In the genomic region with DNA sequence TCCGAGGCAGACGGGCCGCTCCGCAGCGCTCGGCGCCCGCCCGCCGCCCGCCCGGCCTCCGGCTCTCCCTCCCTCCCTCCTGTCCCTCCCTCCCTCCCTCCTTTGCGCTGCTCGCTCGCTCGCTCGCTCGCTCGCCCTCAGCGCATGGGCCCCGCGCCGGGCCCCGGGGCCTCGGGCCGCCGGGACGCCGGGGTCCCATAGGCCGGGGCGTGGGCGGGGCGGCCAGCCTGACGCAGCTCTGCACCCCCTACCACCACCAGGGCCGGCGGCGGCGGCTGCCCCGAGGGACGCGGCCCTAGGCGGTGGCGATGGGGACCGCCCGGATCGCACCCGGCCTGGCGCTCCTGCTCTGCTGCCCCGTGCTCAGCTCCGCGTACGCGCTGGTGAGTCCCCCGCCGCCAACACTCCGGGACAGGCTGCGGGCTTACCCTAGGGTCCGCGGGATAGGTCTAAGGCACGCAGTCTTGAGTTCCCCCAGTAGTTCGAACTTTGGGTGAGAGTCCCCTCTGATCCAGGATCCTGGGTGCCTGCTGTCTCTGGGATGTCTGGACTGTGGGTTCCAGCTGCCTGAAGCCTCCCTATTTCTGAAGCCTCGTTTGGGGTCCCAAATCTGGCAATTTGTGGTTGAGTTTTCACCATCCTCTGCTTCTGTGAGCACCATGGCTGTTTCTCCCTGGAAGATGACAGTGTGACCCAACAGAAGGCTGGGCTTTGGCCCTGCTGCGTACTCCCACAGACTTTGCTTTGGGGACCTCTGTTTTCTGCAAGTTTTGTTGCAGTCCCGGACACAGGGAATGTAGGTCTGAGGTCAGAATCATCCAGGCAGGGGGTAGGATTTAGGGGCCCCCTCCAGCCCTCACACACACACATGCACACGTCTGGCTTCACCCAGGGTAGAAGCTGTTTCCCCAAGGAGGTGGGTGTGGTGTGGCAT, we compare ENCODE assay signal across 9 cellular contexts. TPM values are rescaled to one million over a fixed set of nuclear protein-coding genes. Genes with fewer than 3 reads are reported as not detected.
A peak's percentile ranks its signal among the peaks of the same experiment; 100 is the strongest.
DNase-seq lines count a peak whose midpoint lies in the region; ATAC-seq and FAIRE-seq lines count a peak whose summit lies in the region.
"Had no signal": no experiment of that assay in that cellular context is flagged by ENCODE, and none has a peak within 500 bp of the region (broad histone marks: within the 10 kb centered on the region; RNA-seq: fewer than 3 reads in every experiment).

No MANE protein-coding gene starts in this region.

- ATAC-seq in activated naive CD8-positive, alpha-beta T cell treated with anti-CD3 and anti-CD28 coated beads, Interleukin-2, amount 10 ng/mL, durations not matched to agents 7 days and 5 days (ENCODE audit: low read depth) = no peak

- H3K27ac ChIP-seq in thymus (ENCODE audit: low read depth) = no peak overlapping the region

- peak overlapping the region; percentile 44 for H3K4me3 ChIP-seq in thymus (ENCODE audit: low read length)

- peaks cover 3% of the 10 kb centered on the region for H3K4me1 Mint-ChIP-seq in activated CD4-positive, alpha-beta T cell treated with anti-CD3 and anti-CD28 coated beads, Interleukin-2, amount 10 ng/mL, durations not matched to agents 7 days and 5 days
- no peaks in the 10 kb centered on the region for H3K4me1 Mint-ChIP-seq in activated naive CD8-positive, alpha-beta T cell treated with anti-CD3 and anti-CD28 coated beads, Interleukin-2, amount 10 ng/mL, durations not matched to agents 7 days and 5 days

- peaks cover 51% of the 10 kb centered on the region for H3K27me3 ChIP-seq in thymus (ENCODE audit: control insufficient read depth, insufficient read depth)

- H3K4me3 Mint-ChIP-seq in activated CD4-positive, alpha-beta T cell treated with anti-CD3 and anti-CD28 coated beads, Interleukin-2, amount 10 ng/mL, durations not matched to agents 7 days and 5 days = no peak overlapping the region
- peak overlapping the region; percentile 35 for H3K4me3 Mint-ChIP-seq in activated naive CD8-positive, alpha-beta T cell treated with anti-CD3 and anti-CD28 coated beads, Interleukin-2, amount 10 ng/mL, durations not matched to agents 7 days and 5 days

- H3K9me3 ChIP-seq in thymus (ENCODE audit: control insufficient read depth) = no peaks in the 10 kb centered on the region

- H3K27me3 Mint-ChIP-seq in activated CD4-positive, alpha-beta T cell treated with anti-CD3 and anti-CD28 coated beads, Interleukin-2, amount 10 ng/mL, durations not matched to agents 7 days and 5 days = peaks cover 59% of the 10 kb centered on the region
- H3K27me3 Mint-ChIP-seq in activated naive CD8-positive, alpha-beta T cell treated with anti-CD3 and anti-CD28 coated beads, Interleukin-2, amount 10 ng/mL, durations not matched to agents 7 days and 5 days = peaks cover 59% of the 10 kb centered on the region

- peak; percentile 13 for DNase-seq in activated CD4-positive, alpha-beta T cell treated with anti-CD3 and anti-CD28 coated beads, Interleukin-2, amount 50 U/mL, for 1 hour
- no peak for DNase-seq in activated CD4-positive, alpha-beta T cell treated with anti-CD3 and anti-CD28 coated beads, Interleukin-2, amount 10 ng/mL, durations not matched to agents 7 days and 5 days
- no peak for DNase-seq in activated naive CD8-positive, alpha-beta T cell treated with anti-CD3 and anti-CD28 coated beads, Interleukin-2, amount 10 ng/mL, durations not matched to agents 7 days and 5 days
- DNase-seq in iris pigment epithelial cell (ENCODE audit: low read depth) (peak; percentile 36), ureter (ENCODE audit: low spot score) (no peak), anterior cingulate cortex (lab: John Stamatoyannopoulos, UW) (no peak), GM19239 (ENCODE audit: insufficient read length, low spot score) (no peak)

- H3K4me1 ChIP-seq in thymus (ENCODE audit: control insufficient read depth, insufficient read depth, low read length) = peaks cover 5% of the 10 kb centered on the region

- no peak overlapping the region for H3K27ac Mint-ChIP-seq in activated CD4-positive, alpha-beta T cell treated with anti-CD3 and anti-CD28 coated beads, Interleukin-2, amount 10 ng/mL, durations not matched to agents 7 days and 5 days
- H3K27ac Mint-ChIP-seq in activated naive CD8-positive, alpha-beta T cell treated with anti-CD3 and anti-CD28 coated beads, Interleukin-2, amount 10 ng/mL, durations not matched to agents 7 days and 5 days = no peak overlapping the region
- H3K27ac Mint-ChIP-seq: T-helper 1 cell treated with Interleukin-12 subunit alpha and Interleukin-12 subunit beta and Interleukin-4 antibody, amounts not matched to agents 30 μg/mL and 1 μg/mL, for 36 hours had no signal

- 12% methylated on average over 62 of the region's 66 CpGs for WGBS in thymus

- CTCF ChIA-PET in activated CD4-positive, alpha-beta T cell treated with anti-CD3 and anti-CD28 coated beads, Interleukin-2, amount 10 ng/mL, durations not matched to agents 7 days and 5 days (lab: Charles Lee) = interaction anchor here (1.2 kb wide), 1 partner anchor 10 kb away, joined by 3 read pairs; no protein-coding TSS in a partner anchor

- FAIRE-seq in GM19239 (lab: Jason Lieb, UNC) = no peak

- no peaks in the 10 kb centered on the region for H3K36me3 ChIP-seq in thymus (ENCODE audit: control insufficient read depth, insufficient read depth)

- POLR2A ChIA-PET in activated CD4-positive, alpha-beta T cell treated with anti-CD3 and anti-CD28 coated beads, Interleukin-2, amount 10 ng/mL, durations not matched to agents 7 days and 5 days (lab: Charles Lee) = no interaction called here
- POLR2A ChIA-PET in activated naive CD8-positive, alpha-beta T cell treated with anti-CD3 and anti-CD28 coated beads, Interleukin-2, amount 10 ng/mL, durations not matched to agents 7 days and 5 days (lab: Charles Lee) = no interaction called here

- H3K9me3 Mint-ChIP-seq in activated CD4-positive, alpha-beta T cell treated with anti-CD3 and anti-CD28 coated beads, Interleukin-2, amount 10 ng/mL, durations not matched to agents 7 days and 5 days = no peaks in the 10 kb centered on the region
- no peaks in the 10 kb centered on the region for H3K9me3 Mint-ChIP-seq in activated naive CD8-positive, alpha-beta T cell treated with anti-CD3 and anti-CD28 coated beads, Interleukin-2, amount 10 ng/mL, durations not matched to agents 7 days and 5 days
- H3K9me3 Mint-ChIP-seq: T-helper 1 cell treated with Interleukin-12 subunit alpha and Interleukin-12 subunit beta and Interleukin-4 antibody, amounts not matched to agents 30 μg/mL and 1 μg/mL, for 36 hours had no signal

- no peaks in the 10 kb centered on the region for H3K36me3 Mint-ChIP-seq in activated CD4-positive, alpha-beta T cell treated with anti-CD3 and anti-CD28 coated beads, Interleukin-2, amount 10 ng/mL, durations not matched to agents 7 days and 5 days (ENCODE audit: low read depth)
- H3K36me3 Mint-ChIP-seq in activated naive CD8-positive, alpha-beta T cell treated with anti-CD3 and anti-CD28 coated beads, Interleukin-2, amount 10 ng/mL, durations not matched to agents 7 days and 5 days = no peaks in the 10 kb centered on the region

RNA-seq across cellular contexts. Expression of gene PTH1R, which starts 6.0 kb away (rescaled TPM):
- not detected for total RNA-seq in activated CD4-positive, alpha-beta T cell treated with anti-CD3 and anti-CD28 coated beads, Interleukin-2, amount 10 ng/mL, durations not matched to agents 7 days and 5 days
- total RNA-seq in activated naive CD8-positive, alpha-beta T cell treated with anti-CD3 and anti-CD28 coated beads, Interleukin-2, amount 10 ng/mL, durations not matched to agents 7 days and 5 days = not detected
- polyA plus RNA-seq in thymus = 6.9 TPM
- 12.9 TPM for total RNA-seq in ureter

RNA-seq across cellular contexts. Expression of gene MYL3, which starts 20.3 kb away (rescaled TPM):
- not detected for total RNA-seq in activated CD4-positive, alpha-beta T cell treated with anti-CD3 and anti-CD28 coated beads, Interleukin-2, amount 10 ng/mL, durations not matched to agents 7 days and 5 days
- not detected for total RNA-seq in activated naive CD8-positive, alpha-beta T cell treated with anti-CD3 and anti-CD28 coated beads, Interleukin-2, amount 10 ng/mL, durations not matched to agents 7 days and 5 days
- 0.50 TPM for polyA plus RNA-seq in thymus
- total RNA-seq in ureter = 4.6 TPM

Comparison
In these comparisons a context has a peak if more than half of its experiments do, and no peak if none do; other contexts are left out.
1. DNase-seq: peak in activated CD4-positive, alpha-beta T cell treated with anti-CD3 and anti-CD28 coated beads, Interleukin-2, amount 50 U/mL, for 1 hour (single experiment) and iris pigment epithelial cell (single experiment); none in activated CD4-positive, alpha-beta T cell treated with anti-CD3 and anti-CD28 coated beads, Interleukin-2, amount 10 ng/mL, durations not matched to agents 7 days and 5 days (single experiment), activated naive CD8-positive, alpha-beta T cell treated with anti-CD3 and anti-CD28 coated beads, Interleukin-2, amount 10 ng/mL, durations not matched to agents 7 days and 5 days (single experiment), ureter (single experiment), anterior cingulate cortex (0 of 58) and GM19239 (single experiment).
2. RNA of gene PTH1R, which starts 6.0 kb away (total RNA-seq): 12.9 TPM in ureter (single experiment); not detected in activated CD4-positive, alpha-beta T cell treated with anti-CD3 and anti-CD28 coated beads, Interleukin-2, amount 10 ng/mL, durations not matched to agents 7 days and 5 days and not detected in activated naive CD8-positive, alpha-beta T cell treated with anti-CD3 and anti-CD28 coated beads, Interleukin-2, amount 10 ng/mL, durations not matched to agents 7 days and 5 days; every median in the first group is over 10 times any median in the second.